Comparison of ENCODE assay signal across 8 cellular contexts in genomic region chr11:45771942-45772522, GRCh38. TPM values are rescaled to one million over a fixed set of nuclear protein-coding genes. Genes with fewer than 3 reads are reported as not detected.
DNase-seq lines count a peak whose midpoint lies in the region; ATAC-seq and TF ChIP-seq lines count a peak whose summit lies in the region.

No MANE protein-coding gene starts in this region.

- H3K4me3 ChIP-seq in MG63 (peak overlapping the region; percentile 42), thoracic aorta (peak overlapping the region; percentile 70)

- peak; percentile 79 for ATAC-seq in thoracic aorta (ENCODE audit: insufficient number of reproducible peaks, low FRiP score, low read depth)

- H3K56ac ChIP-seq in H9 (ENCODE audit: insufficient read length, low read depth, low read length), result no peak overlapping the region

- peaks cover 4 to 11% of the 10 kb centered on the region in 2 experiments for H3K4me1 Mint-ChIP-seq in H9
- peaks cover 18% of the 10 kb centered on the region for H3K4me1 Mint-ChIP-seq in activated naive CD4-positive, alpha-beta T cell treated with anti-CD3 and anti-CD28 coated beads, Interleukin-2, amount 10 ng/mL, durations not matched to agents 7 days and 5 days
- H3K4me1 Mint-ChIP-seq in osteocyte (ENCODE audit: unreplicated experiment), result peaks cover 6% of the 10 kb centered on the region

- H3K14ac ChIP-seq in H9 (ENCODE audit: insufficient read depth, low read length), result no peak overlapping the region

- H3K27me3 ChIP-seq in H9 (ENCODE audit: insufficient read depth, low read length), result no peaks in the 10 kb centered on the region; the same call in 1 of the 2 replicates
- H3K27me3 ChIP-seq in MG63, result peaks cover 8% of the 10 kb centered on the region; the same call in 1 of the 2 replicates
- no peaks in the 10 kb centered on the region for H3K27me3 ChIP-seq in thoracic aorta (replicated peaks; ENCODE audit: insufficient read depth)

- CTCF ChIA-PET in activated naive CD4-positive, alpha-beta T cell treated with anti-CD3 and anti-CD28 coated beads, Interleukin-2, amount 10 ng/mL, durations not matched to agents 7 days and 5 days (lab: Charles Lee), result interaction anchor here (0.7 to 2.6 kb wide), 42 partner anchors 10 to 662 kb away, joined by 3 to 42 read pairs (median 5); partner anchors contain the start of genes CRY2 and SLC35C1

- H2AK5ac ChIP-seq in H9 (ENCODE audit: insufficient read length, low read length), result no peak overlapping the region

- no peak overlapping the region for H3K9ac ChIP-seq in H9 (ENCODE audit: extremely low read depth, insufficient read length, low read length)

- H3K36me3 Mint-ChIP-seq in H9 (ENCODE audit: insufficient read depth in 1 of 3, low read depth in 3 of 3) (no peaks in the 10 kb centered on the region), osteocyte (ENCODE audit: unreplicated experiment) (no peaks in the 10 kb centered on the region)
- H3K36me3 Mint-ChIP-seq in activated naive CD4-positive, alpha-beta T cell treated with anti-CD3 and anti-CD28 coated beads, Interleukin-2, amount 10 ng/mL, durations not matched to agents 7 days and 5 days, result no peaks in the 10 kb centered on the region

- no peak overlapping the region for H2BK5ac ChIP-seq in H9 (ENCODE audit: insufficient read length, low read length)

- H3T11ph ChIP-seq in H9 (ENCODE audit: low read length), result no peak overlapping the region

- no peaks in the 10 kb centered on the region for H3K79me1 ChIP-seq in H9 (ENCODE audit: insufficient read depth, low read depth, low read length, poor library complexity, severe bottlenecking)

- no peaks in the 10 kb centered on the region for H3K79me2 ChIP-seq in H9 (ENCODE audit: insufficient read depth, low read length)

- peaks cover 28% of the 10 kb centered on the region for H3K27me3 Mint-ChIP-seq in H9 (ENCODE audit: low read depth)
- H3K27me3 Mint-ChIP-seq in activated naive CD4-positive, alpha-beta T cell treated with anti-CD3 and anti-CD28 coated beads, Interleukin-2, amount 10 ng/mL, durations not matched to agents 7 days and 5 days, result peaks cover 32% of the 10 kb centered on the region
- H3K27me3 Mint-ChIP-seq in osteocyte (ENCODE audit: unreplicated experiment), result peaks cover 32% of the 10 kb centered on the region

- H4K20me1 ChIP-seq in H9 (ENCODE audit: control insufficient read depth, insufficient read depth, insufficient read length), result peaks cover 3% of the 10 kb centered on the region

- no peak overlapping the region for H4K91ac ChIP-seq in H9 (ENCODE audit: insufficient read length, low read depth, low read length)

- no peak overlapping the region for H2AFZ ChIP-seq in H9 (ENCODE audit: low read length)

- H3K4me3 Mint-ChIP-seq in H9 (peak overlapping the region; percentile 65 to 82), osteocyte (ENCODE audit: unreplicated experiment) (peak overlapping the region; percentile 87)
- peak overlapping the region; percentile 73 for H3K4me3 Mint-ChIP-seq in activated naive CD4-positive, alpha-beta T cell treated with anti-CD3 and anti-CD28 coated beads, Interleukin-2, amount 10 ng/mL, durations not matched to agents 7 days and 5 days

- H4K8ac ChIP-seq in H9 (replicated peaks; ENCODE audit: insufficient read length, low read depth, low read length), result no peak overlapping the region

- H3K4me1 ChIP-seq in H9 (ENCODE audit: insufficient read depth, low read length) (no peaks in the 10 kb centered on the region; the same call in 1 of the 2 replicates), thoracic aorta (ENCODE audit: control insufficient read depth in 1 of 2, low read depth in 2 of 2) (peaks cover 0 to 5% of the 10 kb centered on the region in 2 donors)

- H3K4me2 ChIP-seq in H9 (ENCODE audit: insufficient read depth, insufficient read length, low read length), result peak overlapping the region; percentile 86

- no peak overlapping the region for H3K4ac ChIP-seq in H9 (ENCODE audit: low read depth, low read length)

- H3K36me3 ChIP-seq in MG63, result no peaks in the 10 kb centered on the region
- no peaks in the 10 kb centered on the region for H3K36me3 ChIP-seq in thoracic aorta

- intact Hi-C loops in head of caudate nucleus (cut with DNase I), result loop anchor here (5.0 kb wide), 1 partner anchor 430 kb away; no protein-coding TSS in a partner anchor

- H2BK20ac ChIP-seq in H9 (ENCODE audit: low read depth, low read length, poor library complexity, severe bottlenecking), result no peak overlapping the region

- H3K18ac ChIP-seq in H9 (ENCODE audit: insufficient read length, low read depth, low read length), result no peak overlapping the region

- DNase-seq in ELF-1 (ENCODE audit: low read depth, low spot score), result peak; percentile 92
- peak; percentile 87 for DNase-seq in H9
- DNase-seq in MG63, result peak; percentile 78
- DNase-seq in SK-N-DZ (ENCODE audit: low spot score), result peak; percentile 73
- DNase-seq in activated naive CD4-positive, alpha-beta T cell treated with anti-CD3 and anti-CD28 coated beads, Interleukin-2, amount 10 ng/mL, durations not matched to agents 7 days and 5 days, result peak; percentile 87
- peak; percentile 71 to 96 (median 89) for DNase-seq in head of caudate nucleus
- peak; percentile 93 for DNase-seq in osteocyte (ENCODE audit: extremely low spot score, unreplicated experiment)
- peak; percentile 36 for DNase-seq in thoracic aorta (ENCODE audit: low spot score)

- no peak overlapping the region for H4K5ac ChIP-seq in H9 (ENCODE audit: insufficient read length, low read depth, low read length)

- H2BK12ac ChIP-seq in H9 (ENCODE audit: insufficient read length, low read depth, low read length), result no peak overlapping the region

- H3K27ac ChIP-seq in H9 (ENCODE audit: insufficient read length, low read depth, low read length), result no peak overlapping the region
- H3K27ac ChIP-seq in thoracic aorta, result peak overlapping the region; percentile 56 to 57

- no peak overlapping the region for H3K23ac ChIP-seq in H9 (ENCODE audit: insufficient read length, low read depth, low read length)

- H3K23me2 ChIP-seq in H9 (ENCODE audit: insufficient read length, low read depth, low read length, poor library complexity, severe bottlenecking), result peaks cover 6% of the 10 kb centered on the region

- no peak overlapping the region for H3K27ac Mint-ChIP-seq in H9
- H3K27ac Mint-ChIP-seq in activated naive CD4-positive, alpha-beta T cell treated with anti-CD3 and anti-CD28 coated beads, Interleukin-2, amount 10 ng/mL, durations not matched to agents 7 days and 5 days, result peak overlapping the region; percentile 53
- H3K27ac Mint-ChIP-seq in osteocyte (ENCODE audit: unreplicated experiment), result peak overlapping the region; percentile 84

- H3K9me3 ChIP-seq in H9 (ENCODE audit: control insufficient read depth, low read depth, low read length) (no peaks in the 10 kb centered on the region), MG63 (no peaks in the 10 kb centered on the region; the same call in 1 of the 2 replicates), thoracic aorta (no peaks in the 10 kb centered on the region)

- no peak overlapping the region for H2BK120ac ChIP-seq in H9 (ENCODE audit: low read depth, low read length, poor library complexity, severe bottlenecking)

- no peak overlapping the region for H2BK15ac ChIP-seq in H9 (ENCODE audit: low read depth, low read length)

- peak; percentile 94 for TF ChIP-seq CTCF in H9 (conservative IDR thresholded peaks at IDR 0.05)
- peak; percentile 88 for TF ChIP-seq CTCF in osteocyte (IDR thresholded peaks at IDR 0.05)
- peak; percentile 93 for TF ChIP-seq CTCF in thoracic aorta (IDR thresholded peaks at IDR 0.05)

- H3K9me3 Mint-ChIP-seq in H9, result no peaks in the 10 kb centered on the region
- H3K9me3 Mint-ChIP-seq in activated naive CD4-positive, alpha-beta T cell treated with anti-CD3 and anti-CD28 coated beads, Interleukin-2, amount 10 ng/mL, durations not matched to agents 7 days and 5 days, result no peaks in the 10 kb centered on the region
- H3K9me3 Mint-ChIP-seq in osteocyte (ENCODE audit: unreplicated experiment), result no peaks in the 10 kb centered on the region

- WGBS in H9 (ENCODE audit: extremely low coverage, insufficient read length, low lambda C conversion rate), result no CpG with 5 or more reads among the region's 21 CpGs

RNA-seq across cellular contexts. Expression of gene SLC35C1, which starts 32.9 kb away (rescaled TPM):
- 8.9 and 10.4 TPM in 2 replicates for total RNA-seq in H9 (2021)
- 3.8 and 11.5 TPM in 2 replicates for total RNA-seq in MG63 (2014; rRNA removed; shearing (Covaris generic); ENCODE audit: low replicate concordance)
- polyA plus RNA-seq in SK-N-DZ (2014; cell fraction: cytosol; rRNA removed), result 2.1 and 2.7 TPM in 2 replicates
- 1.1 and 2.1 TPM in 2 replicates for polyA plus RNA-seq in SK-N-DZ (2014; cell fraction: nucleus; rRNA removed)
- 17.5 and 18.0 TPM in 2 replicates for total RNA-seq in osteocyte
- total RNA-seq in thoracic aorta, result 10 to 100 TPM; 18.8 to 28.4 TPM

Comparison
In these comparisons a context has a peak if more than half of its experiments do, and no peak if none do; other contexts are left out.
1. DNase-seq: peak in every context shown above with its lines; median percentile 93 in osteocyte; 92 in ELF-1; 89 in head of caudate nucleus; 87 in H9; 87 in activated naive CD4-positive, alpha-beta T cell treated with anti-CD3 and anti-CD28 coated beads, Interleukin-2, amount 10 ng/mL, durations not matched to agents 7 days and 5 days; 78 in MG63; 73 in SK-N-DZ; 36 in thoracic aorta.
2. H3K27ac Mint-ChIP-seq: peak in activated naive CD4-positive, alpha-beta T cell treated with anti-CD3 and anti-CD28 coated beads, Interleukin-2, amount 10 ng/mL, durations not matched to agents 7 days and 5 days (single experiment) and osteocyte (single experiment); none in H9 (0 of 3).
3. Peak in every context shown above with its lines, with median percentiles within 50 percentile points of each other: H3K4me3 Mint-ChIP-seq and CTCF ChIP-seq.